ENCODE assay signal across 22 cellular contexts in the genomic region with DNA sequence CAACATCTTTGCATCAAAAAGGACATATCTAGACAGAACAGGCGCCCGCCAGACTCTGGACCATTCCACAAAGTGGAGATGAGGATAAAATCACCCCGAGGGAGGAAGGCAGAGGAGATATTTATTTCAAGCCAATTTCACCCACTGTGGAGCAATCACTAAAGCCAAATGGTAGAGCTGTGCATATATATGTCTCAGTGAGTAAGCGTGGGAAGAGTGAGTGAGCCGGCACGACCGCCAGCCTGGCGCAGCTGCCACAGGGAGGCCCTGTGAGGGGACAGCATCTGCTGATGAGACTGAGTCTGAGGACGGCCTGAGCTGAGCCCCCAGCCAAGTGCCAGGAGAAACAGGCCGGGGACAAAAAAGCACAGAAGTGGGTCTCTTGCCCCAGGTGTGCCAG.
"Had no signal": no experiment of that assay in that cellular context is flagged by ENCODE, and none has a peak within 500 bp of the region (broad histone marks: within the 10 kb centered on the region; RNA-seq: fewer than 3 reads in every experiment).

No MANE protein-coding gene starts in this region.

- H3K27ac ChIP-seq: breast epithelium, spleen, thyroid gland, upper lobe of right lung had no signal

- H3K36me3 ChIP-seq: breast epithelium, spleen, thyroid gland, upper lobe of right lung had no signal

- DNase-seq: activated naive CD4-positive, alpha-beta T cell; activated naive CD8-positive, alpha-beta T cell treated with anti-CD3 and anti-CD28 coated beads for 36 hours; activated T-cell treated with anti-CD3 and anti-CD28 coated beads, Interleukin-2, amount 50 U/mL, for 1 hour; effector memory CD8-positive, alpha-beta T cell; hippocampal formation; left ventricle myocardium superior; mammary epithelial cell; midbrain; spleen; stimulated activated CD4-positive, alpha-beta T cell treated with anti-CD3 and anti-CD28 coated beads, Interleukin-4, amount 100 ng/mL, for 1 hour; stimulated activated naive CD8-positive, alpha-beta T cell treated with anti-CD3 and anti-CD28 coated beads, Interleukin-15, Interleukin-2, amounts not matched to agents 100 U/mL and 50 U/mL, for 24 hours; T-helper 1 cell; thyroid gland; upper lobe of right lung had no signal

- H3K9me3 ChIP-seq: breast epithelium, spleen, thyroid gland, upper lobe of right lung had no signal

- FAIRE-seq: astrocyte, colon, endothelial cell of umbilical vein, frontal cortex had no signal

- H3K4me3 ChIP-seq: breast epithelium, spleen, thyroid gland, upper lobe of right lung had no signal

- ATAC-seq: activated T-helper 17 cell treated with anti-CD3 and anti-CD28 coated beads, Interleukin-2, amount 50 U/mL, for 72 hours; effector memory CD8-positive, alpha-beta T cell; esophagus mucosa; left ventricle myocardium superior; stimulated activated naive CD8-positive, alpha-beta T cell treated with anti-CD3 and anti-CD28 coated beads, Interleukin-15, Interleukin-2, amounts not matched to agents 100 U/mL and 50 U/mL, for 24 hours; upper lobe of right lung; WTC11 had no signal

- H3K4me1 ChIP-seq: breast epithelium, thyroid gland, upper lobe of right lung had no signal

- H3K27me3 ChIP-seq: thyroid gland, upper lobe of right lung had no signal
